ENCODE assay signal across 2 cellular contexts in the genomic region with DNA sequence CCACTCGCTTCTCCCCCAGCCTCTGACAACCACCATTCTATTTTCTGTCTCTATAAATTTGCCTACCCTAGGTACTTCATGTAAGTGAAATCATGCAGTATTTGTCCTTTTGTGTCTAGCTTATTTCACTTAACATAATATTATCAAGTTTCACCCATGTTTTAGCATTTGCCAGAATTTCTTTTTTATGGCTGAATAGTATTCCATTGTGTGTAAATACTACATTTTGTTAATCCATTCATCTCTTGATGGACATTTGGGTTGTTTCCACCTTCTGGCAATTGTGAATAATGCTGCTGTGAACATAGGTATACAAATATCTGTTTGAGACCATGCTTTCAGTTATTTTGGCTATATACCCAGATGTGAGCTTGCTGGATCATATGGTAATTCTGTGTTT.
TF ChIP-seq lines count a peak whose summit lies in the region.

No MANE protein-coding gene starts in this region.

TF ChIP-seq in HEK293, 187 proteins besides CTCF, POLR2A, EP300 and RAD21 (continued from another document):
- TF ChIP-seq, protein P1, sequence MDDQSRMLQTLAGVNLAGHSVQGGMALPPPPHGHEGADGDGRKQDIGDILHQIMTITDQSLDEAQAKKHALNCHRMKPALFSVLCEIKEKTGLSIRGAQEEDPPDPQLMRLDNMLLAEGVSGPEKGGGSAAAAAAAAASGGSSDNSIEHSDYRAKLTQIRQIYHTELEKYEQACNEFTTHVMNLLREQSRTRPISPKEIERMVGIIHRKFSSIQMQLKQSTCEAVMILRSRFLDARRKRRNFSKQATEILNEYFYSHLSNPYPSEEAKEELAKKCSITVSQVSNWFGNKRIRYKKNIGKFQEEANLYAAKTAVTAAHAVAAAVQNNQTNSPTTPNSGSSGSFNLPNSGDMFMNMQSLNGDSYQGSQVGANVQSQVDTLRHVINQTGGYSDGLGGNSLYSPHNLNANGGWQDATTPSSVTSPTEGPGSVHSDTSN (CRISPR knock-in tag; IDR thresholded peaks at IDR 0.05), result no peak
- TF ChIP-seq ZNF366 (tag by site-specific recombination; conservative IDR thresholded peaks at IDR 0.05), result no peak
- TF ChIP-seq ZNF426 (tag by site-specific recombination; IDR thresholded peaks at IDR 0.05), result no peak
- no peak for TF ChIP-seq ZNF654 (tag by site-specific recombination; IDR thresholded peaks at IDR 0.05; ENCODE audit: low read depth)
- peak; percentile 94 for TF ChIP-seq ZNF146 (tag by site-specific recombination; IDR thresholded peaks at IDR 0.05)
- no peak for TF ChIP-seq SETDB1 (IDR thresholded peaks at IDR 0.05; ENCODE audit: insufficient read length, low read length)
- no peak for TF ChIP-seq KLF7 (tag by site-specific recombination; IDR thresholded peaks at IDR 0.05; ENCODE audit: borderline replicate concordance)
TF ChIP-seq in HEK293: peak in this region for 2.

TF ChIP-seq in K562, 482 proteins besides CTCF, POLR2A, EP300 and RAD21 (continued from another document):
- TF ChIP-seq, protein P2, sequence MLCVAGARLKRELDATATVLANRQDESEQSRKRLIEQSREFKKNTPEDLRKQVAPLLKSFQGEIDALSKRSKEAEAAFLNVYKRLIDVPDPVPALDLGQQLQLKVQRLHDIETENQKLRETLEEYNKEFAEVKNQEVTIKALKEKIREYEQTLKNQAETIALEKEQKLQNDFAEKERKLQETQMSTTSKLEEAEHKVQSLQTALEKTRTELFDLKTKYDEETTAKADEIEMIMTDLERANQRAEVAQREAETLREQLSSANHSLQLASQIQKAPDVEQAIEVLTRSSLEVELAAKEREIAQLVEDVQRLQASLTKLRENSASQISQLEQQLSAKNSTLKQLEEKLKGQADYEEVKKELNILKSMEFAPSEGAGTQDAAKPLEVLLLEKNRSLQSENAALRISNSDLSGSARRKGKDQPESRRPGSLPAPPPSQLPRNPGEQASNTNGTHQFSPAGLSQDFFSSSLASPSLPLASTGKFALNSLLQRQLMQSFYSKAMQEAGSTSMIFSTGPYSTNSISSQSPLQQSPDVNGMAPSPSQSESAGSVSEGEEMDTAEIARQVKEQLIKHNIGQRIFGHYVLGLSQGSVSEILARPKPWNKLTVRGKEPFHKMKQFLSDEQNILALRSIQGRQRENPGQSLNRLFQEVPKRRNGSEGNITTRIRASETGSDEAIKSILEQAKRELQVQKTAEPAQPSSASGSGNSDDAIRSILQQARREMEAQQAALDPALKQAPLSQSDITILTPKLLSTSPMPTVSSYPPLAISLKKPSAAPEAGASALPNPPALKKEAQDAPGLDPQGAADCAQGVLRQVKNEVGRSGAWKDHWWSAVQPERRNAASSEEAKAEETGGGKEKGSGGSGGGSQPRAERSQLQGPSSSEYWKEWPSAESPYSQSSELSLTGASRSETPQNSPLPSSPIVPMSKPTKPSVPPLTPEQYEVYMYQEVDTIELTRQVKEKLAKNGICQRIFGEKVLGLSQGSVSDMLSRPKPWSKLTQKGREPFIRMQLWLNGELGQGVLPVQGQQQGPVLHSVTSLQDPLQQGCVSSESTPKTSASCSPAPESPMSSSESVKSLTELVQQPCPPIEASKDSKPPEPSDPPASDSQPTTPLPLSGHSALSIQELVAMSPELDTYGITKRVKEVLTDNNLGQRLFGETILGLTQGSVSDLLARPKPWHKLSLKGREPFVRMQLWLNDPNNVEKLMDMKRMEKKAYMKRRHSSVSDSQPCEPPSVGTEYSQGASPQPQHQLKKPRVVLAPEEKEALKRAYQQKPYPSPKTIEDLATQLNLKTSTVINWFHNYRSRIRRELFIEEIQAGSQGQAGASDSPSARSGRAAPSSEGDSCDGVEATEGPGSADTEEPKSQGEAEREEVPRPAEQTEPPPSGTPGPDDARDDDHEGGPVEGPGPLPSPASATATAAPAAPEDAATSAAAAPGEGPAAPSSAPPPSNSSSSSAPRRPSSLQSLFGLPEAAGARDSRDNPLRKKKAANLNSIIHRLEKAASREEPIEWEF (CRISPR knock-in tag; IDR thresholded peaks at IDR 0.05), result no peak
- TF ChIP-seq RBM25 (IDR thresholded peaks at IDR 0.05; ENCODE audit: low read depth, low read length, severe bottlenecking) (peak; percentile 46), ZNF561 (CRISPR knock-in tag; conservative IDR thresholded peaks at IDR 0.05) (no peak), ZNF146 (CRISPR knock-in tag; IDR thresholded peaks at IDR 0.05; ENCODE audit: unreplicated experiment) (peak; percentile 77), FOXP4 (CRISPR knock-in tag; IDR thresholded peaks at IDR 0.05; ENCODE audit: borderline replicate concordance) (no peak)
TF ChIP-seq in K562: peak in this region for 2.
